ENCODE assay signal across 14 cellular contexts in genomic region chr1:99603699-99604595, GRCh38. TPM values are rescaled to one million over a fixed set of nuclear protein-coding genes. Genes with fewer than 3 reads are reported as not detected.
A peak's percentile ranks its signal among the peaks of the same experiment; 100 is the strongest.
DNase-seq lines count a peak whose midpoint lies in the region; ATAC-seq, FAIRE-seq and TF ChIP-seq lines count a peak whose summit lies in the region.
"Had no signal": no experiment of that assay in that cellular context is flagged by ENCODE, and none has a peak within 500 bp of the region (broad histone marks: within the 10 kb centered on the region; RNA-seq: fewer than 3 reads in every experiment).

No MANE protein-coding gene starts in this region.

- H3F3A ChIP-seq in GM23248 (ENCODE audit: insufficient read depth) (peaks cover 17% of the 10 kb centered on the region), PC-3 (ENCODE audit: low read length, unreplicated experiment) (no peaks in the 10 kb centered on the region)

- peak overlapping the region; percentile 38 for H3K4me3 ChIP-seq in GM23248
- H3K4me3 ChIP-seq in PC-3 (ENCODE audit: low read length) = no peak overlapping the region
- H3K4me3 ChIP-seq in hepatocyte = no peak overlapping the region
- H3K4me3 ChIP-seq: BLaER1 treated with 17β-estradiol and CSF1 and Interleukin-3, amounts not matched to agents 10 nM and 100 nM; coronary artery had no signal

- H3K27me3 ChIP-seq in GM23248 (replicated peaks; ENCODE audit: insufficient read depth) (no peaks in the 10 kb centered on the region), PC-3 (ENCODE audit: low read length) (no peaks in the 10 kb centered on the region), hepatocyte (no peaks in the 10 kb centered on the region)
- H3K27me3 ChIP-seq: BLaER1 treated with 17β-estradiol and CSF1 and Interleukin-3, amounts not matched to agents 10 nM and 100 nM had no signal

- H3K9me2 ChIP-seq in GM23248 (ENCODE audit: insufficient read depth) (no peaks in the 10 kb centered on the region), PC-3 (replicated peaks; ENCODE audit: low read length) (no peaks in the 10 kb centered on the region), hepatocyte (replicated peaks; ENCODE audit: insufficient read depth) (no peaks in the 10 kb centered on the region)

- peak overlapping the region; percentile 89 for H2AFZ ChIP-seq in GM23248
- 0 out of 2 replicates have a peak overlapping the region, but pooled peaks have one; percentile 18 for H2AFZ ChIP-seq in PC-3 (ENCODE audit: low read length)
- no peak overlapping the region for H2AFZ ChIP-seq in hepatocyte

- CTCF ChIA-PET in PC-3 (lab: Charles Lee) = no interaction called here

- WGBS in GM23248 (ENCODE audit: low coverage in 1 of 2, low lambda C conversion rate in 2 of 2, missing lambda C conversion rate in 2 of 2), 2 experiments = 50 to 55% methylated on average over 1 of the region's 1 CpG
- WGBS in hepatocyte (ENCODE audit: low lambda C conversion rate, missing lambda C conversion rate) = 81% methylated on average over 1 of the region's 1 CpG

- H3K4me1 ChIP-seq in GM23248 (ENCODE audit: insufficient read depth) (peaks cover 27% of the 10 kb centered on the region), PC-3 (ENCODE audit: insufficient read depth, low read length) (peaks cover 13% of the 10 kb centered on the region), hepatocyte (ENCODE audit: insufficient read depth) (no peaks in the 10 kb centered on the region)
- H3K4me1 ChIP-seq: BLaER1 treated with 17β-estradiol and CSF1 and Interleukin-3, amounts not matched to agents 10 nM and 100 nM had no signal

- no peak for ATAC-seq in PC-3

- H4K20me1 ChIP-seq in GM23248 (ENCODE audit: insufficient read depth) (no peaks in the 10 kb centered on the region), PC-3 (ENCODE audit: low read length) (no peaks in the 10 kb centered on the region), hepatocyte (ENCODE audit: insufficient read depth, poor library complexity, severe bottlenecking) (no peaks in the 10 kb centered on the region)
- H4K20me1 ChIP-seq: BLaER1 treated with 17β-estradiol and CSF1 and Interleukin-3, amounts not matched to agents 10 nM and 100 nM had no signal

- intact Hi-C loops in PC-3 (cut with micrococcal nuclease) = no loop called here

- BruUV-seq in PC-3 (replicated peaks; lab: Mats Ljungman, UMichigan) = no TSS peak

- H3K27ac ChIP-seq in GM23248 (peak overlapping the region; percentile 44), PC-3 (ENCODE audit: low read length) (no peak overlapping the region), hepatocyte (no peak overlapping the region)
- H3K27ac ChIP-seq: BLaER1 treated with 17β-estradiol and CSF1 and Interleukin-3, amounts not matched to agents 10 nM and 100 nM; coronary artery had no signal

- H3K9me3 ChIP-seq in GM23248 (ENCODE audit: low read depth) (no peaks in the 10 kb centered on the region), PC-3 (ENCODE audit: low read length) (no peaks in the 10 kb centered on the region), hepatocyte (ENCODE audit: low read depth) (no peaks in the 10 kb centered on the region)

- FAIRE-seq in D721Med (lab: Jason Lieb, UNC) = no peak

- TF ChIP-seq CTCF in PC-3 (conservative IDR thresholded peaks at IDR 0.05; ENCODE audit: low read depth, low read length) (no peak), D721Med (IDR thresholded peaks at IDR 0.05; ENCODE audit: insufficient read depth, missing control alignments) (no peak), hepatocyte (IDR thresholded peaks at IDR 0.05; ENCODE audit: poor library complexity) (no peak)

- H3K36me3 ChIP-seq in GM23248 (ENCODE audit: low read depth) = no peaks in the 10 kb centered on the region
- no peaks in the 10 kb centered on the region for H3K36me3 ChIP-seq in PC-3 (ENCODE audit: low read depth, low read length)
- H3K36me3 ChIP-seq in hepatocyte (replicated peaks; ENCODE audit: insufficient read depth, low read depth) = no peaks in the 10 kb centered on the region
- H3K36me3 ChIP-seq: BLaER1 treated with 17β-estradiol and CSF1 and Interleukin-3, amounts not matched to agents 10 nM and 100 nM had no signal

- POLR2A ChIA-PET in PC-3 (lab: Charles Lee; ENCODE audit: unreplicated experiment) = no interaction called here

- in situ Hi-C loops in GM23248 (cut with MboI) = no loop called here

- no peaks in the 10 kb centered on the region for H3K79me2 ChIP-seq in GM23248 (ENCODE audit: insufficient read depth)
- H3K79me2 ChIP-seq in PC-3 (ENCODE audit: low read length) = no peaks in the 10 kb centered on the region
- no peaks in the 10 kb centered on the region for H3K79me2 ChIP-seq in hepatocyte

- peak; percentile 27 for DNase-seq in GM23248
- no peak for DNase-seq in PC-3
- peak; percentile 64 for DNase-seq in fibroblast of peridontal ligament (ENCODE audit: extremely low read depth)
- DNase-seq in renal cortical epithelial cell (ENCODE audit: low read depth) = peak; percentile 50
- no peak for DNase-seq in D721Med (ENCODE audit: insufficient read length, low spot score)
- DNase-seq in hepatocyte (ENCODE audit: low spot score) = no peak
- DNase-seq in glomerular visceral epithelial cell (ENCODE audit: extremely low spot score) = no peak
- DNase-seq: activated CD4-positive, CD25-positive, alpha-beta regulatory T cell; DMS79 treated with DMSO at 0.1 percent for 48 hours; NCI-H1105; stimulated activated CD4-positive, alpha-beta T cell treated with anti-CD3 and anti-CD28 coated beads, Interleukin-2, amount 100 ng/mL, for 48 hours had no signal

- H3K4me2 ChIP-seq in GM23248 (ENCODE audit: unreplicated experiment) (peak overlapping the region; percentile 47), PC-3 (ENCODE audit: low read length) (no peak overlapping the region), hepatocyte (no peak overlapping the region)
- H3K4me2 ChIP-seq: BLaER1 treated with 17β-estradiol and CSF1 and Interleukin-3, amounts not matched to agents 10 nM and 100 nM had no signal

- H3K9ac ChIP-seq in GM23248 (peak overlapping the region; percentile 22; the same call in 1 of the 2 replicates), PC-3 (ENCODE audit: low read length) (no peak overlapping the region)
- H3K9ac ChIP-seq: BLaER1 treated with 17β-estradiol and CSF1 and Interleukin-3, amounts not matched to agents 10 nM and 100 nM had no signal

RNA-seq across cellular contexts. Expression of gene PALMD, which starts 42.0 kb away (rescaled TPM):
- 0.11 TPM in 1 of 2 replicates, not detected in the other for total RNA-seq in GM23248 (2014; rRNA removed; shearing (Covaris generic))
- polyA plus RNA-seq in GM23248 (2016; fragmentation: Nextera tagmentation; extraction: Ambion mirVana) (0.09 and 0.10 TPM in 2 replicates), hepatocyte (12.3 and 14.0 TPM in 2 replicates)
- total RNA-seq in PC-3 (2014; rRNA removed) (8.0 and 8.2 TPM in 2 replicates), renal cortical epithelial cell (0.20 TPM in 1 of 2 replicates, not detected in the other), hepatocyte (18.5 and 21.7 TPM in 2 replicates)
- total RNA-seq: OCI-LY7 had no signal

Comparison
In these comparisons a context has a peak if more than half of its experiments do, and no peak if none do; other contexts are left out.
1. DNase-seq: peak in GM23248 (single experiment), fibroblast of peridontal ligament (single experiment) and renal cortical epithelial cell (single experiment); none in PC-3 (single experiment), D721Med (single experiment), hepatocyte (single experiment) and glomerular visceral epithelial cell (single experiment).